In the genomic region with DNA sequence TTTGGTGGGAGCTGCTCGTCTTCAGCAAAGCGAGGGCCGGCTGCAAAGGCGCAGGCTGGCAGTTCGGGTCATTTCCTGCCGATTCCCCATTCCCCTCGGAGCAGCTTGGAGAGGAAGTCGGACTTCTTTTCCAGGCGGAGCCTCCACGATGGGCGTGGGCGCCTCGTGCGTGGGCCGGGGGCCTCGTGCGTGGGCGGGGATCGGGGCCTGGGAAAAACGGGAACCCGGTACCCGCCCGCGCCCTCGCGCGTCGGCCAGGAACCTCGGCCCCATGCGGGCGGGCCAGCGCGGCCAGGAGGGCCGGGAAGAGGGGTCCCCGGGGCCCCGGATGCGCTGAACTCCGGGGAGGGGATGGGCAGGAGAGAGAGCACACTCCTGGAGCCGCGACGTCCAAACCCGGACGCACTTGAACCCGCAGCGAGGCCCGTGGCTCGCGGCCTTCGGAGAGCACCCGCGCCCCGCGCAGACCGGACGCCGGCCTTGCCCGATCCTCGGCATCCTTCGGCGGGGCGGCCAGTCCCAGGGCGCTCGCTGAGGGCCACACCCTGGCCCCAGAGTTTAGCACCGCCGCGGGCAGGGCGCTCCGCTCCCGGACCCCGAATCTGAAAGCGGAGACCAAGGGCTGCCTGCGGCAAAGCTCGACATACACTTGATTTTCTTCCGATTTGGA, we compare ENCODE assay signal across 1 cellular context.
TF ChIP-seq lines count a peak whose summit lies in the region.

No MANE protein-coding gene starts in this region.

TF ChIP-seq in HEK293, 187 proteins besides CTCF, POLR2A, EP300 and RAD21 (continued from another document and continues in another):
- no peak for TF ChIP-seq ZNF280D (tag by site-specific recombination; IDR thresholded peaks at IDR 0.05)
- TF ChIP-seq GLIS2 (tag by site-specific recombination; IDR thresholded peaks at IDR 0.05) = no peak
- TF ChIP-seq WT1 (tag by site-specific recombination; IDR thresholded peaks at IDR 0.05) = no peak
- 0 out of 2 replicates have a peak, but pooled peaks have one; percentile 20 for TF ChIP-seq ZEB2 (tag by site-specific recombination; IDR thresholded peaks at IDR 0.05)
- TF ChIP-seq KLF17 (tag by site-specific recombination; IDR thresholded peaks at IDR 0.05) = no peak; the same call in 1 of the 2 replicates
- TF ChIP-seq ZNF248 (tag by site-specific recombination; IDR thresholded peaks at IDR 0.05) = no peak
- no peak for TF ChIP-seq ZNF658 (tag by site-specific recombination; IDR thresholded peaks at IDR 0.05)
- TF ChIP-seq ZNF449 (tag by site-specific recombination; IDR thresholded peaks at IDR 0.05) = peak; percentile 10; the same call in 1 of the 2 replicates
- TF ChIP-seq ZNF280C (tag by site-specific recombination; IDR thresholded peaks at IDR 0.05) = no peak
- TF ChIP-seq YY1 (tag by site-specific recombination; IDR thresholded peaks at IDR 0.05) = no peak
- no peak for TF ChIP-seq ZNF548 (tag by site-specific recombination; IDR thresholded peaks at IDR 0.05)
- no peak for TF ChIP-seq ZBTB6 (tag by site-specific recombination; IDR thresholded peaks at IDR 0.05)
- TF ChIP-seq ZNF155 (tag by site-specific recombination; IDR thresholded peaks at IDR 0.05) = no peak
- no peak for TF ChIP-seq ZNF571 (tag by site-specific recombination; IDR thresholded peaks at IDR 0.05)
- TF ChIP-seq ZNF184 (tag by site-specific recombination; IDR thresholded peaks at IDR 0.05) = no peak
- no peak for TF ChIP-seq ZNF366 (tag by site-specific recombination; conservative IDR thresholded peaks at IDR 0.05)
- no peak for TF ChIP-seq ZNF266 (tag by site-specific recombination; IDR thresholded peaks at IDR 0.05; ENCODE audit: low read depth)
- TF ChIP-seq ZBTB17 (tag by site-specific recombination; IDR thresholded peaks at IDR 0.05) = no peak
- TF ChIP-seq SETDB1 (IDR thresholded peaks at IDR 0.05; ENCODE audit: insufficient read length, low read length) = no peak
- no peak for TF ChIP-seq OSR2 (tag by site-specific recombination; IDR thresholded peaks at IDR 0.05)
- TF ChIP-seq ZSCAN23 (tag by site-specific recombination; IDR thresholded peaks at IDR 0.05) = no peak
- TF ChIP-seq, protein P1, sequence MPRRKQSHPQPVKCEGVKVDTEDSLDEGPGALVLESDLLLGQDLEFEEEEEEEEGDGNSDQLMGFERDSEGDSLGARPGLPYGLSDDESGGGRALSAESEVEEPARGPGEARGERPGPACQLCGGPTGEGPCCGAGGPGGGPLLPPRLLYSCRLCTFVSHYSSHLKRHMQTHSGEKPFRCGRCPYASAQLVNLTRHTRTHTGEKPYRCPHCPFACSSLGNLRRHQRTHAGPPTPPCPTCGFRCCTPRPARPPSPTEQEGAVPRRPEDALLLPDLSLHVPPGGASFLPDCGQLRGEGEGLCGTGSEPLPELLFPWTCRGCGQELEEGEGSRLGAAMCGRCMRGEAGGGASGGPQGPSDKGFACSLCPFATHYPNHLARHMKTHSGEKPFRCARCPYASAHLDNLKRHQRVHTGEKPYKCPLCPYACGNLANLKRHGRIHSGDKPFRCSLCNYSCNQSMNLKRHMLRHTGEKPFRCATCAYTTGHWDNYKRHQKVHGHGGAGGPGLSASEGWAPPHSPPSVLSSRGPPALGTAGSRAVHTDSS (tag by site-specific recombination; IDR thresholded peaks at IDR 0.05) = no peak
- peak; percentile 44; the same call in 1 of the 2 replicates for TF ChIP-seq SP3 (tag by site-specific recombination; IDR thresholded peaks at IDR 0.05)
- no peak for TF ChIP-seq ZSCAN4 (tag by site-specific recombination; IDR thresholded peaks at IDR 0.05)
- TF ChIP-seq, protein P2, sequence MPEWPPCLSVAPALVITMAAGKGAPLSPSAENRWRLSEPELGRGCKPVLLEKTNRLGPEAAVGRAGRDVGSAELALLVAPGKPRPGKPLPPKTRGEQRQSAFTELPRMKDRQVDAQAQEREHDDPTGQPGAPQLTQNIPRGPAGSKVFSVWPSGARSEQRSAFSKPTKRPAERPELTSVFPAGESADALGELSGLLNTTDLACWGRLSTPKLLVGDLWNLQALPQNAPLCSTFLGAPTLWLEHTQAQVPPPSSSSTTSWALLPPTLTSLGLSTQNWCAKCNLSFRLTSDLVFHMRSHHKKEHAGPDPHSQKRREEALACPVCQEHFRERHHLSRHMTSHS (tag by site-specific recombination; IDR thresholded peaks at IDR 0.05) = no peak
- TF ChIP-seq SCRT2 (tag by site-specific recombination; IDR thresholded peaks at IDR 0.05) = no peak
- TF ChIP-seq, protein P3, sequence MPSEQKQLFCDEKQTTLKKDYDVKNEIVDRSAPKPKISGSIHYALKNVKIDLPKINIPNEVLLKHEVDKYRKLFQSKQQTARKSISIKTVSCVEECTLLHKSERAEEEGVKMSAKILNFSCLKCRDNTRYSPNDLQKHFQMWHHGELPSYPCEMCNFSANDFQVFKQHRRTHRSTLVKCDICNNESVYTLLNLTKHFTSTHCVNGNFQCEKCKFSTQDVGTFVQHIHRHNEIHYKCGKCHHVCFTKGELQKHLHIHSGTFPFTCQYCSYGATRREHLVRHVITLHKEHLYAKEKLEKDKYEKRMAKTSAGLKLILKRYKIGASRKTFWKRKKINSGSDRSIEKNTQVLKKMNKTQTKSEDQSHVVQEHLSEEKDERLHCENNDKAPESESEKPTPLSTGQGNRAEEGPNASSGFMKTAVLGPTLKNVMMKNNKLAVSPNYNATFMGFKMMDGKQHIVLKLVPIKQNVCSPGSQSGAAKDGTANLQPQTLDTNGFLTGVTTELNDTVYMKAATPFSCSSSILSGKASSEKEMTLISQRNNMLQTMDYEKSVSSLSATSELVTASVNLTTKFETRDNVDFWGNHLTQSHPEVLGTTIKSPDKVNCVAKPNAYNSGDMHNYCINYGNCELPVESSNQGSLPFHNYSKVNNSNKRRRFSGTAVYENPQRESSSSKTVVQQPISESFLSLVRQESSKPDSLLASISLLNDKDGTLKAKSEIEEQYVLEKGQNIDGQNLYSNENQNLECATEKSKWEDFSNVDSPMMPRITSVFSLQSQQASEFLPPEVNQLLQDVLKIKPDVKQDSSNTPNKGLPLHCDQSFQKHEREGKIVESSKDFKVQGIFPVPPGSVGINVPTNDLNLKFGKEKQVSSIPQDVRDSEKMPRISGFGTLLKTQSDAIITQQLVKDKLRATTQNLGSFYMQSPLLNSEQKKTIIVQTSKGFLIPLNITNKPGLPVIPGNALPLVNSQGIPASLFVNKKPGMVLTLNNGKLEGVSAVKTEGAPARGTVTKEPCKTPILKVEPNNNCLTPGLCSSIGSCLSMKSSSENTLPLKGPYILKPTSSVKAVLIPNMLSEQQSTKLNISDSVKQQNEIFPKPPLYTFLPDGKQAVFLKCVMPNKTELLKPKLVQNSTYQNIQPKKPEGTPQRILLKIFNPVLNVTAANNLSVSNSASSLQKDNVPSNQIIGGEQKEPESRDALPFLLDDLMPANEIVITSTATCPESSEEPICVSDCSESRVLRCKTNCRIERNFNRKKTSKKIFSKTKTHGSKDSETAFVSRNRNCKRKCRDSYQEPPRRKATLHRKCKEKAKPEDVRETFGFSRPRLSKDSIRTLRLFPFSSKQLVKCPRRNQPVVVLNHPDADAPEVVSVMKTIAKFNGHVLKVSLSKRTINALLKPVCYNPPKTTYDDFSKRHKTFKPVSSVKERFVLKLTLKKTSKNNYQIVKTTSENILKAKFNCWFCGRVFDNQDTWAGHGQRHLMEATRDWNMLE (tag by site-specific recombination; conservative IDR thresholded peaks at IDR 0.05; ENCODE audit: low read depth) = no peak
- TF ChIP-seq IKZF3 (tag by site-specific recombination; IDR thresholded peaks at IDR 0.05) = no peak
- TF ChIP-seq ZSCAN18 (tag by site-specific recombination; IDR thresholded peaks at IDR 0.05) = no peak
- no peak for TF ChIP-seq ZNF324 (tag by site-specific recombination; IDR thresholded peaks at IDR 0.05)
- TF ChIP-seq ZNF510 (tag by site-specific recombination; IDR thresholded peaks at IDR 0.05; ENCODE audit: insufficient replicate concordance) = no peak
- TF ChIP-seq ZNF132 (tag by site-specific recombination; IDR thresholded peaks at IDR 0.05; ENCODE audit: borderline replicate concordance) = no peak
- no peak for TF ChIP-seq GLIS1 (tag by site-specific recombination; IDR thresholded peaks at IDR 0.05)
- no peak for TF ChIP-seq ZNF529 (tag by site-specific recombination; IDR thresholded peaks at IDR 0.05; ENCODE audit: insufficient replicate concordance)
